8 cellular contexts compared by ENCODE assay signal in the genomic region with DNA sequence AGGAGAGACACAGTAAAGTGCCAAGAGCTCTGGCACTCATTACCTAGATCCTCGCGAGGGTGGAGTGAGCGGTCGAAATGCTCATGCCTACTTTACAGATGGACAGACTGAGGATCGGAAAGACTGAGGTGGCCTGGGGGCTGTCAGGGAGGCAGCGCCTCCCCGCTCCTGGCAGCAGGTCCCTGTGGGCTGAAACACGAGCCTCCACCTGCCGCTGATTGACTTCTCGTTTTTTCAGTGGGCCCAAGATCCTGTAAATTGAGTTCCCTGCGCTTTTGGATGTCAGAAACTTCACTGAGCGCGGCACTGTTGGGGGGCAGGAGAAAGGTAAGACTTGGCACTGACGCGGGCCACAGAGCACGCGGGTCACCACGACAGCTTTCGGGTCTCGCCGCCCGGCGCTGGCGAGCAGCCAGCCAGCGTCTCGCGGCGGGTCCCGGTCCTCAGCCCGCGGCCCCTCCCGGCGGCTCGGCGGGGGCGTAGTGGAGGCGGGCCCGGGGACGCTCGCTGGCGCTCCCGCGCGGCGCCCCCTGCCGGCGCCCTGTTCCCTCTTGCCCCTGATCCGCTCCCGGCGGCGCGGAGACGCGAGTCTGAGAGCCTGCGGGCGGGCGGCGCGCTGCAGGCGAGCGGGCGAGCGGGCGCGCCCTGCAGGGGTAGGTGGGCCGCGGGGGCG. TPM values are rescaled to one million over a fixed set of nuclear protein-coding genes. Genes with fewer than 3 reads are reported as not detected.
DNase-seq lines count a peak whose midpoint lies in the region; ATAC-seq and TF ChIP-seq lines count a peak whose summit lies in the region.

No MANE protein-coding gene starts in this region.

- H3K36me3 ChIP-seq in endocrine pancreas (ENCODE audit: control insufficient read depth, insufficient read depth, low read length) = no peaks in the 10 kb centered on the region
- no peaks in the 10 kb centered on the region for H3K36me3 ChIP-seq in mucosa of descending colon (ENCODE audit: low read depth)

- H3K4me3 ChIP-seq in endocrine pancreas (ENCODE audit: control insufficient read depth, insufficient read depth, low read length) (peak overlapping the region; percentile 52), mucosa of descending colon (no peak overlapping the region)

- H3K4me1 ChIP-seq in endocrine pancreas (ENCODE audit: control insufficient read depth, insufficient read depth, low read length) (no peaks in the 10 kb centered on the region), mucosa of descending colon (ENCODE audit: low read depth) (peaks cover 6% of the 10 kb centered on the region)

- no peaks in the 10 kb centered on the region for H3K27me3 ChIP-seq in endocrine pancreas (ENCODE audit: control insufficient read depth, insufficient read depth, low read length)

- DNase-seq in Right ventricle myocardium inferior (ENCODE audit: missing footprints) (peak; percentile 68), cardiac septum (ENCODE audit: low spot score) (no peak), NCI-H524 treated with DMSO at 0.1 percent for 48 hours (lab: John Stamatoyannopoulos, UW) (peak; percentile 10), mucosa of descending colon (peak; percentile 63 to 82 (median 77))
- peak; percentile 87 for DNase-seq in activated CD8-positive, alpha-beta memory T cell treated with anti-CD3 and anti-CD28 coated beads for 24 hours
- DNase-seq in stimulated activated CD8-positive, alpha-beta memory T cell treated with anti-CD3 and anti-CD28 coated beads, Interleukin-2, amount 100 ng/mL, for 48 hours (ENCODE audit: low read depth in 2 of 2) = peak; percentile 65 to 67

- peak overlapping the region; percentile 63 for H3K9ac ChIP-seq in endocrine pancreas (ENCODE audit: control insufficient read depth, insufficient read depth, low read length)

- intact Hi-C loops in Right ventricle myocardium inferior (cut with DNase I) (no loop called here), cardiac septum (cut with DNase I) (no loop called here), mucosa of descending colon (cut with DNase I, micrococcal nuclease) (no loop called here)

- ATAC-seq in Right ventricle myocardium inferior (peak; percentile 46), HG03442 (IDR thresholded peaks at IDR 0.05; ENCODE audit: unreplicated experiment) (peak; percentile 88), mucosa of descending colon (peak; percentile 95)

- TF ChIP-seq CTCF in mucosa of descending colon (IDR thresholded peaks at IDR 0.05) = peak; percentile 35

- no peaks in the 10 kb centered on the region for H3K9me3 ChIP-seq in endocrine pancreas (ENCODE audit: control insufficient read depth, low read length)
- no peaks in the 10 kb centered on the region for H3K9me3 ChIP-seq in mucosa of descending colon

RNA-seq across cellular contexts. Expression of a gene that starts 0.6 kb away (rescaled TPM):
- total RNA-seq in Right ventricle myocardium inferior = 0.24 TPM
- total RNA-seq in cardiac septum = 0.19 TPM
- 1 to 10 TPM; 2.7 to 5.2 (median 3.6) TPM for total RNA-seq in mucosa of descending colon
